9 cellular contexts compared by ENCODE assay signal in genomic region chr12:59164991-59165718, GRCh38.
DNase-seq lines count a peak whose midpoint lies in the region; ATAC-seq and TF ChIP-seq lines count a peak whose summit lies in the region.
"Had no signal": no experiment of that assay in that cellular context is flagged by ENCODE, and none has a peak within 500 bp of the region (broad histone marks: within the 10 kb centered on the region; RNA-seq: fewer than 3 reads in every experiment).

No MANE protein-coding gene starts in this region.

- H3K18ac ChIP-seq in mesenchymal stem cell (ENCODE audit: low read depth in 1 of 2, low read length in 2 of 2), result no peak overlapping the region

- no peak overlapping the region for H3K14ac ChIP-seq in mesenchymal stem cell (ENCODE audit: low read length in 2 of 2)

- WGBS in body of pancreas, 2 donors, result 29 to 34% methylated on average over 4 of the region's 4 CpGs
- WGBS in mesenchymal stem cell, result 70% methylated on average over 2 of the region's 4 CpGs
- WGBS in thyroid gland, 2 donors, result 30 to 45% methylated on average over 4 of the region's 4 CpGs

- H3K23ac ChIP-seq in mesenchymal stem cell (ENCODE audit: low read length in 2 of 2), result no peak overlapping the region

- ATAC-seq in body of pancreas, result no peak

- H3K36me3 ChIP-seq in body of pancreas (replicated peaks in 1 of 2; ENCODE audit: insufficient read depth in 1 of 2, low read depth in 2 of 2), result no peaks in the 10 kb centered on the region
- H3K36me3 ChIP-seq in mesenchymal stem cell (ENCODE audit: control insufficient read depth in 1 of 2, insufficient read depth in 2 of 2, low read depth in 1 of 2, low read length in 2 of 2), result no peaks in the 10 kb centered on the region
- H3K36me3 ChIP-seq in thyroid gland, result no peaks in the 10 kb centered on the region
- H3K36me3 ChIP-seq: SJSA1 had no signal

- H3K4ac ChIP-seq in mesenchymal stem cell (ENCODE audit: low read depth in 1 of 2, low read length in 2 of 2), result no peak overlapping the region

- no peak overlapping the region for H2BK5ac ChIP-seq in mesenchymal stem cell (ENCODE audit: low read depth, low read length, poor library complexity, severe bottlenecking)

- H3K27me3 ChIP-seq in body of pancreas (no peaks in the 10 kb centered on the region), mesenchymal stem cell (ENCODE audit: control insufficient read depth in 1 of 2, insufficient read depth in 1 of 2, low read length in 2 of 2) (no peaks in the 10 kb centered on the region), thyroid gland (no peaks in the 10 kb centered on the region)

- no peak overlapping the region for H3K4me2 ChIP-seq in mesenchymal stem cell (ENCODE audit: low read length, poor library complexity, severe bottlenecking)

- H3K4me3 ChIP-seq in body of pancreas (no peak overlapping the region), mesenchymal stem cell (ENCODE audit: insufficient read depth in 1 of 2, low read depth in 1 of 2, low read length in 2 of 2) (no peak overlapping the region), thyroid gland (replicated peaks in 1 of 3) (no peak overlapping the region)
- H3K4me3 ChIP-seq: SJSA1 had no signal

- TF ChIP-seq CTCF in GM12872 (IDR thresholded peaks at IDR 0.05; ENCODE audit: insufficient read depth, low read depth, low read length) (peak; percentile 38; the same call in 1 of the 3 replicates), body of pancreas (IDR thresholded peaks at IDR 0.05) (peak; percentile 26 to 51 (median 44)), thyroid gland (IDR thresholded peaks at IDR 0.05) (peak in 3 of 6 experiments; percentile 48 to 59 (median 49))

- H2AK5ac ChIP-seq in mesenchymal stem cell (ENCODE audit: low read length, severe bottlenecking), result no peak overlapping the region

- H3K9me3 ChIP-seq in body of pancreas, result no peaks in the 10 kb centered on the region
- H3K9me3 ChIP-seq in mesenchymal stem cell (ENCODE audit: control insufficient read depth, low read length), result peaks cover 3% of the 10 kb centered on the region
- H3K9me3 ChIP-seq in thyroid gland, result no peaks in the 10 kb centered on the region
- H3K9me3 ChIP-seq: SJSA1 had no signal

- H3K9ac ChIP-seq in mesenchymal stem cell (ENCODE audit: low read length), result peak overlapping the region; percentile 19

- no peak overlapping the region for H4K91ac ChIP-seq in mesenchymal stem cell (ENCODE audit: low read length)

- intact Hi-C loops in body of pancreas (cut with DNase I) (no loop called here), thyroid gland (cut with DNase I) (no loop called here)

- no peak overlapping the region for H2BK120ac ChIP-seq in mesenchymal stem cell (ENCODE audit: low read depth, low read length)

- no peak overlapping the region for H4K8ac ChIP-seq in mesenchymal stem cell (ENCODE audit: low read length)

- no peaks in the 10 kb centered on the region for H3K79me1 ChIP-seq in mesenchymal stem cell (replicated peaks; ENCODE audit: low read length, poor library complexity, severe bottlenecking)

- no peak for TF ChIP-seq POLR2A in body of pancreas (IDR thresholded peaks at IDR 0.05)
- TF ChIP-seq POLR2A in thyroid gland (IDR thresholded peaks at IDR 0.05), result no peak

- no peak overlapping the region for H2BK12ac ChIP-seq in mesenchymal stem cell (ENCODE audit: low read length in 2 of 2)

- no peak overlapping the region for H2AFZ ChIP-seq in mesenchymal stem cell (ENCODE audit: low read depth, low read length)

- H3K27ac ChIP-seq in body of pancreas (no peak overlapping the region), mesenchymal stem cell (ENCODE audit: low read length, poor library complexity, severe bottlenecking) (peak overlapping the region; percentile 38), thyroid gland (no peak overlapping the region)
- H3K27ac ChIP-seq: SJSA1 had no signal

- H3K4me1 ChIP-seq in body of pancreas, result peaks cover 7% of the 10 kb centered on the region
- H3K4me1 ChIP-seq in mesenchymal stem cell (ENCODE audit: control insufficient read depth, insufficient read depth, low read depth, low read length), result no peaks in the 10 kb centered on the region
- H3K4me1 ChIP-seq in thyroid gland, result no peaks in the 10 kb centered on the region
- H3K4me1 ChIP-seq: SJSA1 had no signal

- no peak overlapping the region for H2BK15ac ChIP-seq in mesenchymal stem cell (ENCODE audit: low read depth, poor library complexity, severe bottlenecking)

- DNase-seq in NCI-H2081 (lab: John Stamatoyannopoulos, UW) (peak; percentile 38 to 42), body of pancreas (no peak), mesenchymal stem cell (peak; percentile 55), thyroid gland (no peak), ureter (ENCODE audit: low spot score) (no peak), GF-D8 (lab: John Stamatoyannopoulos, UW) (no peak)
- DNase-seq in stimulated activated CD8-positive, alpha-beta memory T cell treated with anti-CD3 and anti-CD28 coated beads, Interleukin-4, amount 100 ng/mL, for 48 hours, result no peak

Comparison
In these comparisons a context has a peak if more than half of its experiments do, and no peak if none do; other contexts are left out.
1. DNase-seq: peak in NCI-H2081 (2 of 2) and mesenchymal stem cell (single experiment); none in body of pancreas (0 of 4), thyroid gland (0 of 2), ureter (single experiment), stimulated activated CD8-positive, alpha-beta memory T cell treated with anti-CD3 and anti-CD28 coated beads, Interleukin-4, amount 100 ng/mL, for 48 hours (single experiment) and GF-D8 (single experiment).